Comparison of ENCODE assay signal across 19 cellular contexts in genomic region chr1:245810181-245810727, GRCh38.
A peak's percentile ranks its signal among the peaks of the same experiment; 100 is the strongest.
DNase-seq lines count a peak whose midpoint lies in the region; ATAC-seq and TF ChIP-seq lines count a peak whose summit lies in the region.
"Had no signal": no experiment of that assay in that cellular context is flagged by ENCODE, and none has a peak within 500 bp of the region (broad histone marks: within the 10 kb centered on the region; RNA-seq: fewer than 3 reads in every experiment).

No MANE protein-coding gene starts in this region.

- no peaks in the 10 kb centered on the region for H3K9me3 ChIP-seq in spleen
- H3K9me3 ChIP-seq: stomach had no signal

- WGBS in spleen, 5 donors, result 72 to 88% (median 80%) methylated on average over 5 to 6 of the region's 6 CpGs

- H3K27me3 ChIP-seq in spleen (replicated peaks in 1 of 7), result no peaks in the 10 kb centered on the region
- H3K27me3 ChIP-seq: neural progenitor cell, stomach had no signal

- peaks cover 21% of the 10 kb centered on the region for H3K4me1 Mint-ChIP-seq in central memory CD8-positive, alpha-beta T cell

- TF ChIP-seq CTCF in spleen (IDR thresholded peaks at IDR 0.05 in 8 of 11, conservative IDR thresholded peaks at IDR 0.05 in 3 of 11), result no peak

- intact Hi-C loops in spleen (cut with DNase I; ENCODE audit: low total_unique reads), result no loop called here

- TF ChIP-seq POLR2A in spleen (IDR thresholded peaks at IDR 0.05), result no peak

- H3K27ac Mint-ChIP-seq in central memory CD8-positive, alpha-beta T cell (ENCODE audit: low read depth), result peak overlapping the region; percentile 11
- H3K27ac Mint-ChIP-seq: activated CD4-positive, alpha-beta T cell treated with anti-CD3 and anti-CD28 coated beads, Interleukin-2, amount 10 ng/mL, durations not matched to agents 24 days and 14 days; activated naive CD4-positive, alpha-beta T cell treated with anti-CD3 and anti-CD28 coated beads, Interleukin-2, amount 10 ng/mL, durations not matched to agents 7 days and 5 days; CD4-positive, alpha-beta T cell; dendritic cell treated with granulocyte-macrophage colony-stimulating factor and Interleukin-4, amounts not matched to agents 40 ng/mL and 50 ng/mL, for 4 days had no signal

- peak overlapping the region in 5 of 8 donors; percentile 29 to 81 (median 77) for H3K27ac ChIP-seq in spleen
- H3K27ac ChIP-seq: neural progenitor cell, stomach had no signal

- no peak overlapping the region for H3K4me3 Mint-ChIP-seq in central memory CD8-positive, alpha-beta T cell
- H3K4me3 Mint-ChIP-seq: activated CD4-positive, alpha-beta T cell treated with anti-CD3 and anti-CD28 coated beads, Interleukin-2, amount 10 ng/mL, durations not matched to agents 24 days and 14 days; activated naive CD4-positive, alpha-beta T cell treated with anti-CD3 and anti-CD28 coated beads, Interleukin-2, amount 10 ng/mL, durations not matched to agents 7 days and 5 days; CD4-positive, alpha-beta T cell; dendritic cell treated with granulocyte-macrophage colony-stimulating factor and Interleukin-4, amounts not matched to agents 40 ng/mL and 50 ng/mL, for 4 days; H9; neural progenitor cell had no signal

- H3K36me3 ChIP-seq in spleen, result no peaks in the 10 kb centered on the region
- H3K36me3 ChIP-seq: neural progenitor cell, stomach had no signal

- H3K27me3 Mint-ChIP-seq in central memory CD8-positive, alpha-beta T cell, result no peaks in the 10 kb centered on the region
- H3K27me3 Mint-ChIP-seq: activated CD4-positive, alpha-beta T cell treated with anti-CD3 and anti-CD28 coated beads, Interleukin-2, amount 10 ng/mL, durations not matched to agents 24 days and 14 days; activated naive CD4-positive, alpha-beta T cell treated with anti-CD3 and anti-CD28 coated beads, Interleukin-2, amount 10 ng/mL, durations not matched to agents 7 days and 5 days; CD4-positive, alpha-beta T cell; dendritic cell treated with granulocyte-macrophage colony-stimulating factor and Interleukin-4, amounts not matched to agents 40 ng/mL and 50 ng/mL, for 4 days had no signal

- peaks cover 7 to 44% (median 27%) of the 10 kb centered on the region in 6 donors for H3K4me1 ChIP-seq in spleen
- H3K4me1 ChIP-seq: stomach had no signal

- peaks cover 5% of the 10 kb centered on the region for H3K36me3 Mint-ChIP-seq in central memory CD8-positive, alpha-beta T cell (ENCODE audit: insufficient read depth)
- H3K36me3 Mint-ChIP-seq: activated naive CD4-positive, alpha-beta T cell treated with anti-CD3 and anti-CD28 coated beads, Interleukin-2, amount 10 ng/mL, durations not matched to agents 7 days and 5 days; neural progenitor cell had no signal

- no peak overlapping the region for H3K4me3 ChIP-seq in spleen
- H3K4me3 ChIP-seq: neural progenitor cell, stomach had no signal

- no peak for ATAC-seq in central memory CD8-positive, alpha-beta T cell (replicated peaks; ENCODE audit: extremely low read depth, poor library complexity, severe bottlenecking)
- ATAC-seq in GM18867 (IDR thresholded peaks at IDR 0.05; ENCODE audit: unreplicated experiment), result no peak
- ATAC-seq: esophagus mucosa had no signal

- no peaks in the 10 kb centered on the region for H3K9me3 Mint-ChIP-seq in central memory CD8-positive, alpha-beta T cell
- H3K9me3 Mint-ChIP-seq: activated CD4-positive, alpha-beta T cell treated with anti-CD3 and anti-CD28 coated beads, Interleukin-2, amount 10 ng/mL, durations not matched to agents 24 days and 14 days; activated naive CD4-positive, alpha-beta T cell treated with anti-CD3 and anti-CD28 coated beads, Interleukin-2, amount 10 ng/mL, durations not matched to agents 7 days and 5 days; CD4-positive, alpha-beta T cell; dendritic cell treated with granulocyte-macrophage colony-stimulating factor and Interleukin-4, amounts not matched to agents 40 ng/mL and 50 ng/mL, for 4 days; H9; neural progenitor cell had no signal

- DNase-seq in NCI-H2107 treated with DMSO at 0.1 percent for 48 hours (lab: John Stamatoyannopoulos, UW; ENCODE audit: unreplicated experiment) (peak; percentile 29), NCI-H2107 (lab: John Stamatoyannopoulos, UW) (no peak), NCI-H69 (lab: John Stamatoyannopoulos, UW) (peak; percentile 37), spleen (no peak), ecto neural progenitor cell (ENCODE audit: low spot score) (no peak), AG08396 (ENCODE audit: low spot score) (no peak)
- no peak for DNase-seq in central memory CD8-positive, alpha-beta T cell (ENCODE audit: low spot score in 2 of 2)
- DNase-seq: activated CD4-positive, alpha-beta T cell treated with anti-CD3 and anti-CD28 coated beads, Interleukin-2, amount 10 ng/mL, durations not matched to agents 24 days and 14 days; activated naive CD4-positive, alpha-beta T cell treated with anti-CD3 and anti-CD28 coated beads, Interleukin-2, amount 10 ng/mL, durations not matched to agents 7 days and 5 days; CD4-positive, alpha-beta T cell; glutamatergic neuron; H9; mesendoderm; stimulated activated CD4-positive, alpha-beta T cell treated with anti-CD3 and anti-CD28 coated beads, Interleukin-15, amount 100 ng/mL, for 24 hours; stomach had no signal

Comparison
In these comparisons a context has a peak if more than half of its experiments do, and no peak if none do; other contexts are left out.
1. DNase-seq: peak in NCI-H2107 treated with DMSO at 0.1 percent for 48 hours (single experiment) and NCI-H69 (single experiment); none in NCI-H2107 (single experiment), central memory CD8-positive, alpha-beta T cell (0 of 2), spleen (single experiment), ecto neural progenitor cell (single experiment) and AG08396 (single experiment).